Comparison of ENCODE assay signal across 9 cellular contexts in genomic region chr1:227759345-227760300, GRCh38. TPM values are rescaled to one million over a fixed set of nuclear protein-coding genes. Genes with fewer than 3 reads are reported as not detected.
A peak's percentile ranks its signal among the peaks of the same experiment; 100 is the strongest.
DNase-seq lines count a peak whose midpoint lies in the region; ATAC-seq and TF ChIP-seq lines count a peak whose summit lies in the region.
"Had no signal": no experiment of that assay in that cellular context is flagged by ENCODE, and none has a peak within 500 bp of the region (broad histone marks: within the 10 kb centered on the region; RNA-seq: fewer than 3 reads in every experiment).

No MANE protein-coding gene starts in this region.

- peak in 2 of 4 donors; percentile 14 to 95 for TF ChIP-seq EP300 in sigmoid colon (IDR thresholded peaks at IDR 0.05)

- H3K9ac ChIP-seq in GM23248: peak overlapping the region; percentile 3; the same call in 1 of the 2 replicates

- H2AFZ ChIP-seq in GM23248: no peak overlapping the region

- DNase-seq in GM23248 (peak; percentile 97), RWPE2 (ENCODE audit: low spot score) (no peak), fibroblast of villous mesenchyme (ENCODE audit: low read depth) (peak; percentile 97), sigmoid colon (peak; percentile 94), head of caudate nucleus (no peak), C1 segment of cervical spinal cord (lab: John Stamatoyannopoulos, UW) (no peak)
- no peak for DNase-seq in activated effector memory CD4-positive, alpha-beta T cell treated with Interleukin-2 at 50 U/mL for 16 hours
- DNase-seq: Karpas-422 had no signal

- intact Hi-C loops in sigmoid colon (cut with DNase I): loop anchor here (5.0 kb wide), 3 partner anchors 32 to 323 kb away; partner anchors contain the start of gene ARF1
- intact Hi-C loops in head of caudate nucleus (cut with DNase I): loop anchor here (2.0 kb wide), 1 partner anchor 187 kb away; the partner anchor contains the start of gene WNT9A

- H3K27me3 ChIP-seq in GM23248 (replicated peaks; ENCODE audit: insufficient read depth): no peaks in the 10 kb centered on the region
- H3K27me3 ChIP-seq in RWPE2 (ENCODE audit: insufficient read depth, poor library complexity, severe bottlenecking): no peaks in the 10 kb centered on the region
- no peaks in the 10 kb centered on the region for H3K27me3 ChIP-seq in sigmoid colon

- peaks cover 44% of the 10 kb centered on the region for H3K79me2 ChIP-seq in GM23248 (ENCODE audit: insufficient read depth)

- in situ Hi-C loops in GM23248 (cut with MboI): loop anchor here (10.0 kb wide), 1 partner anchor 195 kb away; no protein-coding TSS in a partner anchor

- 32 to 40% methylated on average over 15 of the region's 15 CpGs for WGBS in GM23248 (ENCODE audit: low coverage in 1 of 2, low lambda C conversion rate in 2 of 2, missing lambda C conversion rate in 2 of 2), 2 experiments
- WGBS in sigmoid colon, 2 donors: 82 to 87% methylated on average over 15 of the region's 15 CpGs

- TF ChIP-seq POLR2A in sigmoid colon (IDR thresholded peaks at IDR 0.05): no peak

- no peak overlapping the region for H3K4me3 ChIP-seq in GM23248
- no peak overlapping the region for H3K4me3 ChIP-seq in RWPE2 (ENCODE audit: severe bottlenecking)
- H3K4me3 ChIP-seq in fibroblast of villous mesenchyme (ENCODE audit: low read depth, low read length): no peak overlapping the region
- no peak overlapping the region for H3K4me3 ChIP-seq in sigmoid colon

- H3K4me1 ChIP-seq in GM23248 (ENCODE audit: insufficient read depth) (peaks cover 37% of the 10 kb centered on the region), RWPE2 (ENCODE audit: insufficient read depth, poor library complexity, severe bottlenecking) (peaks cover 18% of the 10 kb centered on the region), sigmoid colon (peaks cover 0 to 75% (median 67%) of the 10 kb centered on the region in 4 donors)

- peak overlapping the region; percentile 36 for H3K4me2 ChIP-seq in GM23248 (ENCODE audit: unreplicated experiment)

- TF ChIP-seq CTCF in RWPE2 (IDR thresholded peaks at IDR 0.05; ENCODE audit: poor library complexity, severe bottlenecking) (no peak), fibroblast of villous mesenchyme (IDR thresholded peaks at IDR 0.05; ENCODE audit: insufficient read depth, low read depth, low read length) (no peak), sigmoid colon (IDR thresholded peaks at IDR 0.05) (no peak)

- H3K27ac ChIP-seq in GM23248 (peak overlapping the region; percentile 68), RWPE2 (ENCODE audit: poor library complexity, severe bottlenecking) (peak overlapping the region; percentile 66), sigmoid colon (peak overlapping the region; percentile 70 to 89 (median 82))

- H3K9me3 ChIP-seq in GM23248 (ENCODE audit: low read depth) (no peaks in the 10 kb centered on the region), RWPE2 (ENCODE audit: severe bottlenecking) (no peaks in the 10 kb centered on the region), sigmoid colon (no peaks in the 10 kb centered on the region)

- H3K9me2 ChIP-seq in GM23248 (ENCODE audit: insufficient read depth): no peaks in the 10 kb centered on the region

- H4K20me1 ChIP-seq in GM23248 (ENCODE audit: insufficient read depth): 0 out of 2 replicates have a peak, but pooled peaks cover 13% of the 10 kb centered on the region

- H3F3A ChIP-seq in GM23248 (ENCODE audit: insufficient read depth): peaks cover 32% of the 10 kb centered on the region

- H3K36me3 ChIP-seq in GM23248 (ENCODE audit: low read depth) (peaks cover 10% of the 10 kb centered on the region; the same call in 1 of the 2 replicates), RWPE2 (ENCODE audit: low read depth) (peaks cover 11% of the 10 kb centered on the region; the same call in 1 of the 2 replicates), sigmoid colon (peaks cover 0 to 14% (median 0%) of the 10 kb centered on the region in 4 donors)

- peak; percentile 78 for ATAC-seq in RWPE2 (ENCODE audit: low read depth)
- ATAC-seq in GM21515 (IDR thresholded peaks at IDR 0.05; ENCODE audit: unreplicated experiment): no peak

RNA-seq across cellular contexts. Expression of gene SNAP47, which starts 24.4 kb away (rescaled TPM):
- 30.5 and 40.1 TPM in 2 replicates for total RNA-seq in GM23248 (2014; rRNA removed; shearing (Covaris generic))
- 29.3 and 32.6 TPM in 2 replicates for polyA plus RNA-seq in GM23248 (2016; fragmentation: Nextera tagmentation; extraction: Ambion mirVana)
- total RNA-seq in fibroblast of villous mesenchyme: 51.9 and 58.3 TPM in 2 replicates
- total RNA-seq in sigmoid colon: 10 to 100 TPM; 33.9 to 51.6 (median 35.8) TPM
- polyA plus RNA-seq in sigmoid colon: 10 to 100 TPM; 13.8 to 19.9 (median 17.1) TPM

RNA-seq across cellular contexts. Expression of gene JMJD4, which starts 24.5 kb away (rescaled TPM):
- 25.8 and 26.9 TPM in 2 replicates for total RNA-seq in GM23248 (2014; rRNA removed; shearing (Covaris generic))
- polyA plus RNA-seq in GM23248 (2016; fragmentation: Nextera tagmentation; extraction: Ambion mirVana): 16.1 and 17.3 TPM in 2 replicates
- total RNA-seq in fibroblast of villous mesenchyme: 25.5 and 32.5 TPM in 2 replicates
- 10 to 100 TPM; 13.8 to 20.5 (median 14.8) TPM for total RNA-seq in sigmoid colon
- polyA plus RNA-seq in sigmoid colon: 10 to 100 TPM in 1 of 3 donors, 1 to 10 TPM in 2; 7.8 to 13.5 (median 8.8) TPM

RNA-seq across cellular contexts. Expression of gene PRSS38, which starts 55.9 kb away (rescaled TPM):
- not detected in 2 replicates for total RNA-seq in GM23248 (2014; rRNA removed; shearing (Covaris generic))
- polyA plus RNA-seq in GM23248 (2016; fragmentation: Nextera tagmentation; extraction: Ambion mirVana): not detected in 2 replicates
- total RNA-seq in fibroblast of villous mesenchyme: not detected in 2 replicates
- not detected for total RNA-seq in sigmoid colon
- not detected for polyA plus RNA-seq in sigmoid colon

Comparison
In these comparisons a context has a peak if more than half of its experiments do, and no peak if none do; other contexts are left out.
1. DNase-seq: peak in GM23248 (single experiment), fibroblast of villous mesenchyme (single experiment) and sigmoid colon (single experiment); none in RWPE2 (single experiment), head of caudate nucleus (0 of 42), activated effector memory CD4-positive, alpha-beta T cell treated with Interleukin-2 at 50 U/mL for 16 hours (single experiment) and C1 segment of cervical spinal cord (0 of 14).
2. Peak in every context shown above with its lines, with median percentiles within 50 percentile points of each other: H3K27ac ChIP-seq.